Comparison of ENCODE assay signal across 10 cellular contexts in the genomic region with DNA sequence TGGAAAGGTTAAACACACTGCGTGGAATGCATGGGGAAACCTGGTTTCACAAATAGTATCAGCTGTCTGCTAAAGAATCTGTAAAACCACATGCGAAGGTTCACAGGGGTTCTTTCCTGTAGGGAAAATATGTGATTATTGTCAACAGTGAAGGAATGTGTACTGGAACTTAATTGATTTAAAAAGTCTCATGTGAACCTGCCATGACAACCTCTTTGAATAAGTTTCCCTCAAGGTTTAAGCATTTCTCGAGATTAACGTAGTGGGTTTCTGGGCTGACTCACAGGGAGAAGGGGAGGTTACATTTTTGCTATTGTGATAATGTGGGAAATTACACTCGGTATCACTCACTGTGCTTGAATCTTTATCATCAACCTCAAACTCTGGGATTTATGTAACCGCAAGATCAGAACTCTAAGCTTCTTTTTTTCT. TPM values are rescaled to one million over a fixed set of nuclear protein-coding genes. Genes with fewer than 3 reads are reported as not detected.
DNase-seq lines count a peak whose midpoint lies in the region; ATAC-seq and TF ChIP-seq lines count a peak whose summit lies in the region.
"Had no signal": no experiment of that assay in that cellular context is flagged by ENCODE, and none has a peak within 500 bp of the region (broad histone marks: within the 10 kb centered on the region; RNA-seq: fewer than 3 reads in every experiment).

No MANE protein-coding gene starts in this region.

- no peaks in the 10 kb centered on the region for H3K9me3 Mint-ChIP-seq in activated naive CD4-positive, alpha-beta T cell treated with anti-CD3 and anti-CD28 coated beads, Interleukin-2, amount 10 ng/mL, durations not matched to agents 7 days and 5 days

- TF ChIP-seq CTCF in stomach (IDR thresholded peaks at IDR 0.05) = no peak

- H3K4me3 ChIP-seq in adipocyte (ENCODE audit: low read length) (no peak overlapping the region), stomach (no peak overlapping the region)

- CTCF ChIA-PET in activated naive CD4-positive, alpha-beta T cell treated with anti-CD3 and anti-CD28 coated beads, Interleukin-2, amount 10 ng/mL, durations not matched to agents 7 days and 5 days (lab: Charles Lee) = no interaction called here

- H3K36me3 ChIP-seq in adipocyte (ENCODE audit: control insufficient read depth, insufficient read depth, low read length, severe bottlenecking) = peaks cover 47% of the 10 kb centered on the region
- peaks cover 0 to 10% (median 0%) of the 10 kb centered on the region in 4 donors for H3K36me3 ChIP-seq in stomach

- H3K27me3 ChIP-seq in adipocyte (replicated peaks; ENCODE audit: control insufficient read depth, insufficient read depth, low read length) (no peaks in the 10 kb centered on the region), stomach (no peaks in the 10 kb centered on the region)

- H3K27ac Mint-ChIP-seq in activated naive CD4-positive, alpha-beta T cell treated with anti-CD3 and anti-CD28 coated beads, Interleukin-2, amount 10 ng/mL, durations not matched to agents 7 days and 5 days = no peak overlapping the region

- peaks cover 1% of the 10 kb centered on the region for H3K36me3 Mint-ChIP-seq in activated naive CD4-positive, alpha-beta T cell treated with anti-CD3 and anti-CD28 coated beads, Interleukin-2, amount 10 ng/mL, durations not matched to agents 7 days and 5 days

- peak overlapping the region in 4 of 5 donors; percentile 54 to 77 (median 67) for H3K27ac ChIP-seq in stomach

- TF ChIP-seq EP300 in stomach (IDR thresholded peaks at IDR 0.05) = no peak

- 32 to 49% (median 48%) methylated on average over 6 of the region's 6 CpGs for WGBS in stomach, 5 donors

- no peak overlapping the region for H3K9ac ChIP-seq in adipocyte (ENCODE audit: low read length)

- H3K9me3 ChIP-seq in adipocyte (ENCODE audit: control insufficient read depth, low read length) = no peaks in the 10 kb centered on the region
- H3K9me3 ChIP-seq in stomach = no peaks in the 10 kb centered on the region

- peak; percentile 39 for DNase-seq in activated naive CD4-positive, alpha-beta T cell treated with Interleukin-2 at 50 U/mL for 16 hours
- no peak for DNase-seq in activated naive CD4-positive, alpha-beta T cell treated with anti-CD3 and anti-CD28 coated beads, Interleukin-2, amount 10 ng/mL, durations not matched to agents 7 days and 5 days
- DNase-seq in adipocyte (ENCODE audit: low read depth) = peak; percentile 56
- DNase-seq in kidney tubule cell (ENCODE audit: low spot score) = peak; percentile 92
- no peak for DNase-seq in stomach
- DNase-seq in midbrain (lab: John Stamatoyannopoulos, UW) = no peak
- DNase-seq in activated CD4-positive, alpha-beta T cell treated with anti-CD3 and anti-CD28 coated beads for 48 hours = no peak
- DNase-seq: NCI-H526 treated with DMSO at 0.1 percent for 48 hours had no signal

- H3K27me3 Mint-ChIP-seq in activated naive CD4-positive, alpha-beta T cell treated with anti-CD3 and anti-CD28 coated beads, Interleukin-2, amount 10 ng/mL, durations not matched to agents 7 days and 5 days = no peaks in the 10 kb centered on the region

- intact Hi-C loops in stomach (cut with DNase I; ENCODE audit: low total_unique reads) = no loop called here

- ATAC-seq in HG03139 (IDR thresholded peaks at IDR 0.05; ENCODE audit: unreplicated experiment) = no peak
- ATAC-seq: sciatic nerve had no signal

- TF ChIP-seq POLR2A in stomach (IDR thresholded peaks at IDR 0.05) = no peak

- H3K4me3 Mint-ChIP-seq in activated naive CD4-positive, alpha-beta T cell treated with anti-CD3 and anti-CD28 coated beads, Interleukin-2, amount 10 ng/mL, durations not matched to agents 7 days and 5 days = no peak overlapping the region

- H3K4me1 Mint-ChIP-seq in activated naive CD4-positive, alpha-beta T cell treated with anti-CD3 and anti-CD28 coated beads, Interleukin-2, amount 10 ng/mL, durations not matched to agents 7 days and 5 days = peaks cover 19% of the 10 kb centered on the region

- peaks cover 45% of the 10 kb centered on the region for H3K4me1 ChIP-seq in adipocyte (ENCODE audit: control insufficient read depth, insufficient read depth, low read length)
- H3K4me1 ChIP-seq in stomach = peaks cover 32 to 72% (median 57%) of the 10 kb centered on the region in 4 donors

RNA-seq across cellular contexts. Expression of gene IL1R1, which starts 28.2 kb away (rescaled TPM):
- 10 to 100 TPM; 17.5 to 67.7 (median 49.1) TPM for total RNA-seq in stomach
- polyA plus RNA-seq in stomach = 100 to 1,000 TPM in 1 of 3 donors, 10 to 100 TPM in 2; 26.5 to 109 (median 75.3) TPM

Comparison
In these comparisons a context has a peak if more than half of its experiments do, and no peak if none do; other contexts are left out.
1. DNase-seq: peak in activated naive CD4-positive, alpha-beta T cell treated with Interleukin-2 at 50 U/mL for 16 hours (single experiment), adipocyte (single experiment) and kidney tubule cell (single experiment); none in activated naive CD4-positive, alpha-beta T cell treated with anti-CD3 and anti-CD28 coated beads, Interleukin-2, amount 10 ng/mL, durations not matched to agents 7 days and 5 days (single experiment), stomach (single experiment), midbrain (single experiment) and activated CD4-positive, alpha-beta T cell treated with anti-CD3 and anti-CD28 coated beads for 48 hours (single experiment).